In genomic region chr2:109710505-109711229, GRCh38 we compare ENCODE assay signal across 19 cellular contexts.
"Had no signal": no experiment of that assay in that cellular context is flagged by ENCODE, and none has a peak within 500 bp of the region (broad histone marks: within the 10 kb centered on the region; RNA-seq: fewer than 3 reads in every experiment).

No MANE protein-coding gene starts in this region.

- ATAC-seq: gastroesophageal sphincter; naive thymus-derived CD4-positive, alpha-beta T cell had no signal

- H3K27ac ChIP-seq: brain microvascular endothelial cell, colonic mucosa, gastroesophageal sphincter, heart right ventricle, ovary, upper lobe of left lung had no signal

- DNase-seq: activated CD4-positive, alpha-beta T cell treated with anti-CD3 and anti-CD28 coated beads, Interleukin-2, amount 50 U/mL, for 1 hour; activated CD8-positive, alpha-beta memory T cell treated with anti-CD3 and anti-CD28 coated beads for 24 hours; activated CD8-positive, alpha-beta memory T cell treated with anti-CD3 and anti-CD28 coated beads, Interleukin-2, amount 50 U/mL, for 48 hours; activated effector memory CD4-positive, alpha-beta T cell treated with anti-CD3 and anti-CD28 coated beads, Interleukin-2, amount 50 U/mL, for 16 hours; activated naive CD4-positive, alpha-beta T cell treated with anti-CD3 and anti-CD28 coated beads, Interleukin-2, amount 50 U/mL, for 16 hours; activated T-cell treated with anti-CD3 and anti-CD28 coated beads, Interleukin-2, amount 50 U/mL, for 48 hours; aorta; brain microvascular endothelial cell; colonic mucosa; heart right ventricle; kidney glomerular epithelial cell; mesenchymal stem cell; naive thymus-derived CD4-positive, alpha-beta T cell; ovary; spleen; stimulated activated CD4-positive, alpha-beta T cell treated with anti-CD3 and anti-CD28 coated beads, Interleukin-4, amount 100 ng/mL, for 4 hours; stimulated activated naive CD4-positive, alpha-beta T cell treated with Interleukin-2 at 50 U/mL for 16 hours; upper lobe of left lung had no signal

- H3K4me1 ChIP-seq: colonic mucosa, heart right ventricle, spleen had no signal

- H3K36me3 ChIP-seq: brain microvascular endothelial cell, colonic mucosa, gastroesophageal sphincter, heart right ventricle, ovary, spleen, upper lobe of left lung had no signal

- H3K27me3 ChIP-seq: brain microvascular endothelial cell, colonic mucosa, gastroesophageal sphincter, heart right ventricle, ovary, spleen, upper lobe of left lung had no signal

- H3K4me3 ChIP-seq: colonic mucosa, gastroesophageal sphincter, heart right ventricle, ovary, spleen, upper lobe of left lung had no signal

- H3K9me3 ChIP-seq: colonic mucosa, gastroesophageal sphincter, heart right ventricle, ovary, spleen, upper lobe of left lung had no signal
